In genomic region chr2:127525692-127526141, GRCh38 we compare ENCODE assay signal across 8 cellular contexts. TPM values are rescaled to one million over a fixed set of nuclear protein-coding genes. Genes with fewer than 3 reads are reported as not detected.
DNase-seq lines count a peak whose midpoint lies in the region; ATAC-seq, FAIRE-seq and TF ChIP-seq lines count a peak whose summit lies in the region.

No MANE protein-coding gene starts in this region.

- H3K18ac ChIP-seq in H9 (ENCODE audit: insufficient read length, low read depth, low read length) (peak overlapping the region; percentile 93), H1 (ENCODE audit: extremely low read depth, low read length) (peak overlapping the region; percentile 43; the same call in 1 of the 2 replicates)

- H3K4me2 ChIP-seq in BLaER1 (peak overlapping the region; percentile 94), H9 (ENCODE audit: insufficient read depth, insufficient read length, low read length) (peak overlapping the region; percentile 84), H1 (ENCODE audit: insufficient read depth in 1 of 2, low read depth in 2 of 2, low read length in 2 of 2) (peak overlapping the region; percentile 87 to 90)

- H3K27me3 ChIP-seq in BLaER1 (no peaks in the 10 kb centered on the region), H9 (ENCODE audit: insufficient read depth, low read length) (no peaks in the 10 kb centered on the region), H1 (replicated peaks in 1 of 4; ENCODE audit: control insufficient read depth in 3 of 4, extremely low read depth in 1 of 4, insufficient read depth in 3 of 4, low read length in 3 of 4) (no peaks in the 10 kb centered on the region)

- H2AK5ac ChIP-seq in H9 (ENCODE audit: insufficient read length, low read length) (no peak overlapping the region), H1 (ENCODE audit: low read depth, low read length) (peak overlapping the region; percentile 43; the same call in 1 of the 2 replicates)

- H2BK20ac ChIP-seq in H9 (ENCODE audit: low read depth, low read length, poor library complexity, severe bottlenecking), result no peak overlapping the region
- H2BK20ac ChIP-seq in H1 (ENCODE audit: low read length), result no peak overlapping the region

- peaks cover 3% of the 10 kb centered on the region for H3K27me3 Mint-ChIP-seq in H9 (ENCODE audit: low read depth)

- peaks cover 6 to 28% (median 24%) of the 10 kb centered on the region in 3 experiments for H3K36me3 Mint-ChIP-seq in H9 (ENCODE audit: insufficient read depth in 1 of 3, low read depth in 3 of 3)

- H3K4me1 ChIP-seq in BLaER1 (peaks cover 36% of the 10 kb centered on the region), H9 (ENCODE audit: insufficient read depth, low read length) (no peaks in the 10 kb centered on the region; the same call in 1 of the 2 replicates), H1 (replicated peaks in 1 of 4; ENCODE audit: control insufficient read depth in 3 of 4, insufficient read depth in 4 of 4, low read length in 3 of 4) (peaks cover 0 to 9% (median 7%) of the 10 kb centered on the region in 4 experiments; a peak in 4 of 7 replicates)

- H3K36me3 ChIP-seq in BLaER1, result peaks cover 38% of the 10 kb centered on the region
- H3K36me3 ChIP-seq in H1 (ENCODE audit: control insufficient read depth in 2 of 4, insufficient read depth in 4 of 4, low read length in 3 of 4), result peaks cover 0 to 19% (median 11%) of the 10 kb centered on the region in 4 experiments; a peak in 5 of 8 replicates

- peaks cover 38% of the 10 kb centered on the region for H4K20me1 ChIP-seq in BLaER1
- no peaks in the 10 kb centered on the region for H4K20me1 ChIP-seq in H9 (ENCODE audit: control insufficient read depth, insufficient read depth, insufficient read length)
- H4K20me1 ChIP-seq in H1 (replicated peaks in 1 of 2; ENCODE audit: control insufficient read depth in 1 of 2, insufficient read depth in 2 of 2, low read length in 2 of 2), result peaks cover 4 to 5% of the 10 kb centered on the region in 2 experiments

- peaks cover 6 to 7% of the 10 kb centered on the region in 2 experiments for H3K9me3 Mint-ChIP-seq in H9

- ATAC-seq in SK-N-SH treated with all-trans-retinoic acid at 6 μM for 48 hours (peak; percentile 62), HG02970 (IDR thresholded peaks at IDR 0.05; ENCODE audit: low FRiP score, unreplicated experiment) (no peak)

- peak overlapping the region; percentile 98 for H3K9ac ChIP-seq in BLaER1
- H3K9ac ChIP-seq in H9 (ENCODE audit: extremely low read depth, insufficient read length, low read length), result peak overlapping the region; percentile 97
- H3K9ac ChIP-seq in H1 (replicated peaks in 1 of 4; ENCODE audit: extremely low read depth in 1 of 4, low read depth in 3 of 4, low read length in 3 of 4), result peak overlapping the region; percentile 92 to 97 (median 94)

- H3K56ac ChIP-seq in H9 (ENCODE audit: insufficient read length, low read depth, low read length) (no peak overlapping the region), H1 (replicated peaks; ENCODE audit: insufficient read length, low read depth, low read length) (peak overlapping the region; percentile 49)

- H3K79me1 ChIP-seq in H9 (ENCODE audit: insufficient read depth, low read depth, low read length, poor library complexity, severe bottlenecking) (peaks cover 3% of the 10 kb centered on the region), H1 (ENCODE audit: low read depth, low read length) (no peaks in the 10 kb centered on the region; the same call in 1 of the 2 replicates)

- H3K79me2 ChIP-seq in H9 (ENCODE audit: insufficient read depth, low read length) (peaks cover 22% of the 10 kb centered on the region), H1 (ENCODE audit: control insufficient read depth in 1 of 2, insufficient read depth in 2 of 2, low read length in 2 of 2) (peaks cover 19 to 53% of the 10 kb centered on the region in 2 experiments)

- no peak for DNase-seq in H9
- no peak for DNase-seq in H1 (ENCODE audit: low read depth in 1 of 2, low spot score in 2 of 2)
- peak; percentile 18 for DNase-seq in myocyte (ENCODE audit: low read depth)
- DNase-seq in cortex of kidney (lab: John Stamatoyannopoulos, UW), result no peak
- no peak for DNase-seq in activated effector memory CD4-positive, alpha-beta T cell treated with anti-CD3 and anti-CD28 coated beads, Interleukin-2, amount 50 U/mL, for 16 hours

- no CpG with 5 or more reads among the region's 20 CpGs for WGBS in H9 (ENCODE audit: extremely low coverage, insufficient read length, low lambda C conversion rate)
- WGBS in H1 (ENCODE audit: extremely low coverage in 1 of 2, insufficient coverage in 1 of 2, insufficient read length in 1 of 2, insufficient replicate concordance in 2 of 2, low coverage in 1 of 2, low lambda C conversion rate in 2 of 2, missing lambda C conversion rate in 1 of 2), 2 experiments, result 0% methylated on average over 10 of the region's 20 CpGs; no CpG with 5 or more reads in 1 of the 2 experiments

- TF ChIP-seq RAD21 in H1 (IDR thresholded peaks at IDR 0.05 in 1 of 2, conservative IDR thresholded peaks at IDR 0.05 in 1 of 2; ENCODE audit: low read depth in 2 of 2, low read length in 2 of 2), result no peak

- POLR2A ChIA-PET in H1 (lab: Charles Lee; ENCODE audit: partially characterized antibody), result interaction anchor here (1.0 to 4.0 kb wide), 13 partner anchors 9 to 114 kb away, joined by 3 to 48 read pairs (median 4); no protein-coding TSS in a partner anchor

- no peak for TF ChIP-seq CTCF in H9 (conservative IDR thresholded peaks at IDR 0.05)
- TF ChIP-seq CTCF in H1 (IDR thresholded peaks at IDR 0.05; ENCODE audit: control extremely low read depth in 1 of 3, insufficient read depth in 1 of 3, low read depth in 1 of 3, low read length in 3 of 3), result no peak

- peaks cover 4% of the 10 kb centered on the region; the same call in 1 of the 2 replicates for H3K9me3 ChIP-seq in BLaER1
- no peaks in the 10 kb centered on the region for H3K9me3 ChIP-seq in H9 (ENCODE audit: control insufficient read depth, low read depth, low read length)
- peaks cover 0 to 6% of the 10 kb centered on the region in 2 experiments; a peak in 1 of 4 replicates for H3K9me3 ChIP-seq in H1 (ENCODE audit: insufficient read depth in 2 of 2, low read depth in 1 of 2, low read length in 1 of 2)

- H2BK120ac ChIP-seq in H9 (ENCODE audit: low read depth, low read length, poor library complexity, severe bottlenecking), result no peak overlapping the region
- H2BK120ac ChIP-seq in H1 (replicated peaks; ENCODE audit: low read depth, low read length), result no peak overlapping the region

- H3K4me3 ChIP-seq in BLaER1 (peak overlapping the region; percentile 97), H1 (ENCODE audit: extremely low read depth in 1 of 4, insufficient read depth in 2 of 4, low read depth in 3 of 4, low read length in 4 of 4) (peak overlapping the region; percentile 72 to 88 (median 81))

- H3K4me3 Mint-ChIP-seq in H9, result peak overlapping the region; percentile 91 to 99

- no peak overlapping the region for H3T11ph ChIP-seq in H9 (ENCODE audit: low read length)

- H3K23me2 ChIP-seq in H9 (ENCODE audit: insufficient read length, low read depth, low read length, poor library complexity, severe bottlenecking) (peaks cover 9% of the 10 kb centered on the region), H1 (ENCODE audit: low read depth, low read length) (peaks cover 11% of the 10 kb centered on the region)

- H4K5ac ChIP-seq in H9 (ENCODE audit: insufficient read length, low read depth, low read length) (peak overlapping the region; percentile 45), H1 (ENCODE audit: insufficient read length, low read depth, low read length) (peak overlapping the region; percentile 94)

- H4K91ac ChIP-seq in H9 (ENCODE audit: insufficient read length, low read depth, low read length), result peak overlapping the region; percentile 83
- H4K91ac ChIP-seq in H1 (replicated peaks; ENCODE audit: insufficient read length, low read length), result peak overlapping the region; percentile 22

- H3K4ac ChIP-seq in H9 (ENCODE audit: low read depth, low read length) (0 out of 2 replicates have a peak overlapping the region, but pooled peaks have one; percentile 42), H1 (replicated peaks; ENCODE audit: insufficient read length, low read depth, low read length) (peak overlapping the region; percentile 24)

- H3K23ac ChIP-seq in H9 (ENCODE audit: insufficient read length, low read depth, low read length) (no peak overlapping the region), H1 (ENCODE audit: insufficient read length) (no peak overlapping the region)

- H2BK15ac ChIP-seq in H9 (ENCODE audit: low read depth, low read length) (no peak overlapping the region), H1 (ENCODE audit: low read length) (no peak overlapping the region)

- H3K27ac ChIP-seq in BLaER1, result peak overlapping the region; percentile 96
- H3K27ac ChIP-seq in H9 (ENCODE audit: insufficient read length, low read depth, low read length), result peak overlapping the region; percentile 65
- H3K27ac ChIP-seq in H1 (ENCODE audit: low read depth, low read length), result peak overlapping the region; percentile 96

- TF ChIP-seq POLR2A in H1 (IDR thresholded peaks at IDR 0.05; ENCODE audit: control extremely low read depth in 1 of 2, low read depth in 2 of 2, low read length in 2 of 2), result peak; percentile 30 to 44; a peak in 1 of 3 replicates

- CTCF ChIA-PET in H1 (lab: Charles Lee; ENCODE audit: partially characterized antibody), result interaction anchor here (0.7 to 1.5 kb wide), 2 partner anchors 65 to 255 kb away, joined by 3 read pairs; no protein-coding TSS in a partner anchor

- H4K8ac ChIP-seq in H9 (replicated peaks; ENCODE audit: insufficient read length, low read depth, low read length), result no peak overlapping the region
- peak overlapping the region; percentile 98; the same call in 1 of the 2 replicates for H4K8ac ChIP-seq in H1 (ENCODE audit: extremely low read depth, insufficient read depth, low read length)

- TF ChIP-seq EP300 in H1 (IDR thresholded peaks at IDR 0.05; ENCODE audit: borderline replicate concordance in 1 of 2, low read depth in 2 of 2, low read length in 2 of 2), result no peak

- H3K14ac ChIP-seq in H9 (ENCODE audit: insufficient read depth, low read length) (peak overlapping the region; percentile 97), H1 (ENCODE audit: insufficient read length) (no peak overlapping the region)

- peak overlapping the region; percentile 98 to 100 (median 99) for H3K27ac Mint-ChIP-seq in H9

- peaks cover 16 to 20% of the 10 kb centered on the region in 2 experiments for H3K4me1 Mint-ChIP-seq in H9

- H2AFZ ChIP-seq in H9 (ENCODE audit: low read length) (no peak overlapping the region), H1 (ENCODE audit: low read length) (no peak overlapping the region)

- FAIRE-seq in H1 (lab: Jason Lieb, UNC), result no peak

- peak overlapping the region; percentile 15 for H2BK5ac ChIP-seq in H9 (ENCODE audit: insufficient read length, low read length)
- peak overlapping the region; percentile 92 for H2BK5ac ChIP-seq in H1 (ENCODE audit: low read depth, low read length)

- H2BK12ac ChIP-seq in H9 (ENCODE audit: insufficient read length, low read depth, low read length) (no peak overlapping the region), H1 (ENCODE audit: low read depth, low read length) (peak overlapping the region; percentile 35; the same call in 1 of the 2 replicates)

RNA-seq across cellular contexts. Expression of gene IWS1, which starts 0.6 kb away (rescaled TPM):
- total RNA-seq in H9 (2021) (61.0 and 66.2 TPM in 2 replicates), myocyte (56.3 and 71.7 TPM in 2 replicates)
- total RNA-seq in H1 (2021; fragmentation: NEBNext Ultra II Directional; extraction: Animal tissue kit (Norgen Biotek cat#: 25700)), result 64.7 and 64.8 TPM in 2 replicates
- 15.9 and 18.4 TPM in 2 replicates for polyA plus RNA-seq in H1 (2011; rRNA removed)
- 46.4 TPM for polyA plus RNA-seq in H1 (2011; cell fraction: cytosol; rRNA removed)
- polyA plus RNA-seq in H1 (2011; cell fraction: nucleus; rRNA removed), result 18.5 TPM
- polyA plus RNA-seq in H1 (2012, experiment 1 of 2), result 52.2 to 82.9 TPM (median 60.2 TPM) in 4 replicates
- 3.6 TPM for polyA plus RNA-seq in H1 (2012, experiment 2 of 2)
- polyA plus RNA-seq in H1 (2013, experiment 1 of 2), result 41.3 TPM
- 42.9 TPM for polyA plus RNA-seq in H1 (2013, experiment 2 of 2)
- polyA minus RNA-seq in H1 (2011; rRNA and poly(A)+ RNA removed), result 26.3 and 28.4 TPM in 2 replicates
- 40.9 TPM for polyA minus RNA-seq in H1 (2011; cell fraction: cytosol; rRNA and poly(A)+ RNA removed)
- 36.8 TPM for polyA minus RNA-seq in H1 (2011; cell fraction: nucleus; rRNA and poly(A)+ RNA removed)
- 31.8 TPM for polyA plus RNA-seq in myocyte (2012)

RNA-seq across cellular contexts. Expression of gene MYO7B, which starts 9.8 kb away (rescaled TPM):
- not detected in 2 replicates for total RNA-seq in H9 (2021)
- not detected in 2 replicates for total RNA-seq in H1 (2021; fragmentation: NEBNext Ultra II Directional; extraction: Animal tissue kit (Norgen Biotek cat#: 25700))
- polyA plus RNA-seq in H1 (2011; rRNA removed), result 0.05 TPM in 1 of 2 replicates, not detected in the other
- polyA plus RNA-seq in H1 (2011; cell fraction: cytosol; rRNA removed), result not detected
- 0.01 TPM for polyA plus RNA-seq in H1 (2011; cell fraction: nucleus; rRNA removed)
- not detected in 4 replicates for polyA plus RNA-seq in H1 (2012, experiment 1 of 2)
- polyA plus RNA-seq in H1 (2012, experiment 2 of 2), result not detected
- polyA plus RNA-seq in H1 (2013, experiment 1 of 2), result not detected
- polyA plus RNA-seq in H1 (2013, experiment 2 of 2), result not detected
- not detected in 2 replicates for polyA minus RNA-seq in H1 (2011; rRNA and poly(A)+ RNA removed)
- not detected for polyA minus RNA-seq in H1 (2011; cell fraction: cytosol; rRNA and poly(A)+ RNA removed)
- polyA minus RNA-seq in H1 (2011; cell fraction: nucleus; rRNA and poly(A)+ RNA removed), result not detected
- total RNA-seq in myocyte, result 0.16 TPM in 1 of 2 replicates, not detected in the other
- polyA plus RNA-seq in myocyte (2012), result 1.7 TPM
